ENCODE assay signal across 17 cellular contexts in the genomic region with DNA sequence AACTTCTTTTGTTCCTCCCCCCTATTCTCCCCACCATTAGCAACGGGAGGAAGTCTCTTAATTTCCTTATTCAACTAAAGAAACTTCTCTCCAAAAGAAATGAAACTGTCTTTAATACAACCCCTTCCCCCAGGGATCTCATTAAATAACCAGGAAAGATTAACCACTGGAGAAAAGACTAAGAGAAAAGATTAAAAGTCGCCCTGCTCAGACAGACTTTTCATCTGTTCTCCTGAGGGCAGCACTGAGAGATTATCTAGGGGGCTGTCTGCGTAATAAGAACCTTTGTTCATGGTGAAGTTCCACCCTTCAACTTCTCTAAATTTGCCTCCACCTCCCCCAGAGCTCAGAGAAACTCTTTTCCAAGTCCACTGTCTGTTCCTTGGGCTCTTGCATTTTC.
"Had no signal": no experiment of that assay in that cellular context is flagged by ENCODE, and none has a peak within 500 bp of the region (broad histone marks: within the 10 kb centered on the region; RNA-seq: fewer than 3 reads in every experiment).

No MANE protein-coding gene starts in this region.

- DNase-seq: activated CD4-positive, alpha-beta T cell treated with anti-CD3 and anti-CD28 coated beads, Interleukin-2, amount 50 U/mL, for 4 hours; activated CD8-positive, alpha-beta memory T cell treated with anti-CD3 and anti-CD28 coated beads, Interleukin-2, amount 10 ng/mL, durations not matched to agents 7 days and 5 days; activated effector memory CD4-positive, alpha-beta T cell treated with anti-CD3 and anti-CD28 coated beads, Interleukin-2, amount 50 U/mL, for 16 hours; activated T-cell treated with anti-CD3 and anti-CD28 coated beads, Interleukin-2, amount 50 U/mL, for 4 hours; amniotic stem cell; brain microvascular endothelial cell; hypothalamus; natural killer cell; sigmoid colon; stimulated activated CD4-positive, alpha-beta T cell treated with anti-CD3 and anti-CD28 coated beads, Interleukin-4, amount 100 ng/mL, for 1 hour; stimulated activated CD8-positive, alpha-beta memory T cell treated with anti-CD3 and anti-CD28 coated beads, Interleukin-4, amount 100 ng/mL, for 48 hours; stimulated activated naive CD8-positive, alpha-beta T cell treated with anti-CD3 and anti-CD28 coated beads, Interleukin-15, Interleukin-2, amounts not matched to agents 100 U/mL and 50 U/mL, for 24 hours had no signal

- H3K4me3 Mint-ChIP-seq: activated CD8-positive, alpha-beta memory T cell treated with anti-CD3 and anti-CD28 coated beads, Interleukin-2, amount 10 ng/mL, durations not matched to agents 7 days and 5 days; activated T-cell treated with anti-CD3 and anti-CD28 coated beads, Interleukin-2, amount 50 U/mL, for 4 hours; natural killer cell; T-helper 1 cell treated with Interleukin-12 subunit alpha and Interleukin-12 subunit beta and Interleukin-4 antibody, amounts not matched to agents 30 μg/mL and 1 μg/mL, for 36 hours had no signal

- H3K27ac ChIP-seq: brain microvascular endothelial cell, sigmoid colon, suprapubic skin had no signal

- H3K36me3 ChIP-seq: brain microvascular endothelial cell, sigmoid colon, suprapubic skin had no signal

- H3K4me1 ChIP-seq: sigmoid colon, suprapubic skin had no signal

- H3K36me3 Mint-ChIP-seq: activated CD8-positive, alpha-beta memory T cell treated with anti-CD3 and anti-CD28 coated beads, Interleukin-2, amount 10 ng/mL, durations not matched to agents 7 days and 5 days; activated naive CD4-positive, alpha-beta T cell treated with anti-CD3 and anti-CD28 coated beads, Interleukin-2, amount 50 U/mL, for 72 hours; natural killer cell had no signal

- H3K27me3 ChIP-seq: brain microvascular endothelial cell, sigmoid colon, suprapubic skin had no signal

- ATAC-seq: activated CD4-positive, CD25-positive, alpha-beta regulatory T cell treated with anti-CD3 and anti-CD28 coated beads, Interleukin-2, amount 50 U/mL, for 24 hours; activated CD8-positive, alpha-beta memory T cell treated with anti-CD3 and anti-CD28 coated beads, Interleukin-2, amount 10 ng/mL, durations not matched to agents 7 days and 5 days; activated naive CD4-positive, alpha-beta T cell treated with anti-CD3 and anti-CD28 coated beads, Interleukin-2, amount 50 U/mL, for 72 hours; activated T-cell treated with anti-CD3 and anti-CD28 coated beads, Interleukin-2, amount 50 U/mL, for 4 hours; natural killer cell; stimulated activated naive CD8-positive, alpha-beta T cell treated with anti-CD3 and anti-CD28 coated beads, Interleukin-15, Interleukin-2, amounts not matched to agents 100 U/mL and 50 U/mL, for 24 hours had no signal

- H3K4me1 Mint-ChIP-seq: activated CD8-positive, alpha-beta memory T cell treated with anti-CD3 and anti-CD28 coated beads, Interleukin-2, amount 10 ng/mL, durations not matched to agents 7 days and 5 days; natural killer cell had no signal

- H3K4me3 ChIP-seq: lung, sigmoid colon, suprapubic skin had no signal

- H3K27me3 Mint-ChIP-seq: activated CD8-positive, alpha-beta memory T cell treated with anti-CD3 and anti-CD28 coated beads, Interleukin-2, amount 10 ng/mL, durations not matched to agents 7 days and 5 days had no signal

- H3K27ac Mint-ChIP-seq: activated CD8-positive, alpha-beta memory T cell treated with anti-CD3 and anti-CD28 coated beads, Interleukin-2, amount 10 ng/mL, durations not matched to agents 7 days and 5 days; activated naive CD4-positive, alpha-beta T cell treated with anti-CD3 and anti-CD28 coated beads, Interleukin-2, amount 50 U/mL, for 72 hours; natural killer cell; T-helper 1 cell treated with Interleukin-12 subunit alpha and Interleukin-12 subunit beta and Interleukin-4 antibody, amounts not matched to agents 30 μg/mL and 1 μg/mL, for 36 hours had no signal

- H3K9me3 ChIP-seq: sigmoid colon, suprapubic skin had no signal

- H3K9me3 Mint-ChIP-seq: T-helper 1 cell treated with Interleukin-12 subunit alpha and Interleukin-12 subunit beta and Interleukin-4 antibody, amounts not matched to agents 30 μg/mL and 1 μg/mL, for 36 hours had no signal
